ENCODE assay signal across 33 cellular contexts in the genomic region with DNA sequence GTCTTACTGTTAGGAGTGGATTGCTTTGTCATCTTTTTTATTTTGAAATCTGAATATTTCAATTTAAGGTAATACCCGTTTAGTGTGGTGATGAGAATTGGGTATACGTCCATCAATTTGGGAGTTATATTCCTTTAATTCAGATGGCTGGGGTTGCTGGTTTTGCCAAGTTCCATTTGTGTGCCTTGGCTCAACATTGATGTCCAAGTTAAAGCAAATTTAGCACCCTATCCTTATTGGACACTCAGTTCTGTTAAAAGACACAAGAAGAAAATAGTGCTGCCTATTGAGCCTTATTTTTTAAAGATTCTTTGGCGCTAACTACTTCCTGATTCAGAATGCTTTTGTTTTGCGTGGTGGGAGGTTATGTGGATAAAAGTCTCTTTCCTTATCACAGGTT. TPM values are rescaled to one million over a fixed set of nuclear protein-coding genes. Genes with fewer than 3 reads are reported as not detected.
DNase-seq lines count a peak whose midpoint lies in the region; ATAC-seq and TF ChIP-seq lines count a peak whose summit lies in the region.
"Had no signal": no experiment of that assay in that cellular context is flagged by ENCODE, and none has a peak within 500 bp of the region (broad histone marks: within the 10 kb centered on the region; RNA-seq: fewer than 3 reads in every experiment).

No MANE protein-coding gene starts in this region.

- H3K9me3 ChIP-seq in PC-3 (ENCODE audit: low read length), result no peaks in the 10 kb centered on the region
- no peaks in the 10 kb centered on the region for H3K9me3 ChIP-seq in osteoblast (ENCODE audit: low read depth, low read length)
- H3K9me3 ChIP-seq: BLaER1, mucosa of descending colon, ovary, Peyer's patch, upper lobe of left lung had no signal

- H3K9ac ChIP-seq in PC-3 (ENCODE audit: low read length), result no peak overlapping the region
- H3K9ac ChIP-seq: BLaER1 had no signal

- no peaks in the 10 kb centered on the region for H3F3A ChIP-seq in PC-3 (ENCODE audit: low read length, unreplicated experiment)

- DNase-seq in PC-3, result no peak
- no peak for DNase-seq in chondrocyte (ENCODE audit: low spot score)
- no peak for DNase-seq in left lobe of liver (ENCODE audit: low spot score)
- DNase-seq in putamen (ENCODE audit: low spot score), result peak; percentile 8
- DNase-seq in osteoblast (ENCODE audit: insufficient read length, low spot score, missing footprints), result no peak
- DNase-seq in G401 (ENCODE audit: low spot score), result no peak
- DNase-seq in CD14-positive monocyte (ENCODE audit: low spot score), result no peak
- DNase-seq: activated CD4-positive, alpha-beta T cell treated with anti-CD3 and anti-CD28 coated beads for 4 hours; activated CD8-positive, alpha-beta memory T cell treated with anti-CD3 and anti-CD28 coated beads for 24 hours; activated effector memory CD4-positive, alpha-beta T cell treated with Interleukin-2 at 50 U/mL for 16 hours; activated naive CD8-positive, alpha-beta T cell treated with anti-CD3 and anti-CD28 coated beads for 36 hours; DMS153; dorsolateral prefrontal cortex; HFFc6; hippocampal formation; IMR-90; mucosa of descending colon; NCI-H146; NCI-H345; NCI-H69; nephron progenitor cell; ovary; Peyer's patch; SIG-M5; stimulated activated CD4-positive, alpha-beta T cell treated with anti-CD3 and anti-CD28 coated beads, Interleukin-12 subunit alpha, Interleukin-12 subunit beta, amount 100 ng/mL, for 4 hours; stimulated activated CD4-positive, alpha-beta T cell treated with anti-CD3 and anti-CD28 coated beads, Interleukin-2, amount 100 ng/mL, for 48 hours; stimulated activated naive CD8-positive, alpha-beta T cell treated with anti-CD3 and anti-CD28 coated beads, Interleukin-15, amount 100 ng/mL, for 72 hours; upper lobe of left lung had no signal

- no peaks in the 10 kb centered on the region for H3K27me3 ChIP-seq in PC-3 (ENCODE audit: low read length)
- H3K27me3 ChIP-seq in osteoblast (ENCODE audit: insufficient read depth, low read length), result no peaks in the 10 kb centered on the region
- H3K27me3 ChIP-seq: BLaER1, dorsolateral prefrontal cortex, ovary, Peyer's patch, upper lobe of left lung had no signal

- TF ChIP-seq CTCF in PC-3 (conservative IDR thresholded peaks at IDR 0.05; ENCODE audit: low read depth, low read length) (no peak), chondrocyte (IDR thresholded peaks at IDR 0.05) (no peak), osteoblast (IDR thresholded peaks at IDR 0.05; ENCODE audit: extremely low read depth, low read depth, low read length) (no peak), CD14-positive monocyte (IDR thresholded peaks at IDR 0.05) (no peak)

- no peaks in the 10 kb centered on the region for H3K79me2 ChIP-seq in PC-3 (ENCODE audit: low read length)
- peaks cover 15% of the 10 kb centered on the region for H3K79me2 ChIP-seq in osteoblast (ENCODE audit: insufficient read depth, low read length)

- H3K9me2 ChIP-seq in PC-3 (replicated peaks; ENCODE audit: low read length), result no peaks in the 10 kb centered on the region

- H3K4me3 ChIP-seq in PC-3 (ENCODE audit: low read length) (no peak overlapping the region), osteoblast (ENCODE audit: insufficient read depth, low read length) (no peak overlapping the region)
- H3K4me3 ChIP-seq: BLaER1, GM23338, mucosa of descending colon, ovary, Peyer's patch, upper lobe of left lung had no signal

- H3K36me3 ChIP-seq in PC-3 (ENCODE audit: low read depth, low read length) (0 out of 2 replicates have a peak, but pooled peaks cover 4% of the 10 kb centered on the region), osteoblast (ENCODE audit: insufficient read depth, low read length) (no peaks in the 10 kb centered on the region)
- H3K36me3 ChIP-seq: ovary, Peyer's patch had no signal

- in situ Hi-C loops in G401 (cut with HindIII; ENCODE audit: low sequenced_read_pairs), result no loop called here

- CTCF ChIA-PET in PC-3 (lab: Charles Lee), result no interaction called here

- intact Hi-C loops in PC-3 (cut with micrococcal nuclease), result no loop called here
- intact Hi-C loops in CD14-positive monocyte (cut with micrococcal nuclease), result no loop called here

- POLR2A ChIA-PET in PC-3 (lab: Charles Lee; ENCODE audit: unreplicated experiment), result no interaction called here

- H3K27me3 Mint-ChIP-seq in chondrocyte (ENCODE audit: low read depth) (no peaks in the 10 kb centered on the region), CD14-positive monocyte (ENCODE audit: low read depth in 3 of 3) (no peaks in the 10 kb centered on the region)
- H3K27me3 Mint-ChIP-seq: activated naive CD8-positive, alpha-beta T cell treated with anti-CD3 and anti-CD28 coated beads for 36 hours; central memory CD8-positive, alpha-beta T cell; stimulated activated naive CD8-positive, alpha-beta T cell treated with anti-CD3 and anti-CD28 coated beads, Interleukin-15, amount 100 ng/mL, for 72 hours had no signal

- H3K4me3 Mint-ChIP-seq in chondrocyte (ENCODE audit: unreplicated experiment) (no peak overlapping the region), CD14-positive monocyte (no peak overlapping the region)
- H3K4me3 Mint-ChIP-seq: activated naive CD8-positive, alpha-beta T cell treated with anti-CD3 and anti-CD28 coated beads for 36 hours; central memory CD8-positive, alpha-beta T cell; GM23338; HFFc6; nephron progenitor cell; stimulated activated naive CD8-positive, alpha-beta T cell treated with anti-CD3 and anti-CD28 coated beads, Interleukin-15, amount 100 ng/mL, for 72 hours had no signal

- no peak overlapping the region for H3K27ac ChIP-seq in PC-3 (ENCODE audit: low read length)
- no peak overlapping the region for H3K27ac ChIP-seq in osteoblast (ENCODE audit: low read depth, low read length)
- H3K27ac ChIP-seq: BLaER1, upper lobe of left lung had no signal

- H3K4me1 ChIP-seq in PC-3 (ENCODE audit: insufficient read depth, low read length) (no peaks in the 10 kb centered on the region), osteoblast (ENCODE audit: insufficient read depth, low read length) (no peaks in the 10 kb centered on the region)

- H3K4me1 Mint-ChIP-seq in chondrocyte (ENCODE audit: low read depth) (peaks cover 37% of the 10 kb centered on the region), CD14-positive monocyte (peaks cover under 1% of the 10 kb centered on the region)

- H3K36me3 Mint-ChIP-seq in chondrocyte (ENCODE audit: low read depth), result peaks cover 3% of the 10 kb centered on the region
- peaks cover 30 to 51% of the 10 kb centered on the region in 2 donors for H3K36me3 Mint-ChIP-seq in CD14-positive monocyte

- H3K27ac Mint-ChIP-seq in chondrocyte (ENCODE audit: unreplicated experiment), result peak overlapping the region; percentile 33
- H3K27ac Mint-ChIP-seq in CD14-positive monocyte, result no peak overlapping the region
- H3K27ac Mint-ChIP-seq: activated naive CD8-positive, alpha-beta T cell treated with anti-CD3 and anti-CD28 coated beads for 36 hours; GM23338; HFFc6; nephron progenitor cell; stimulated activated naive CD8-positive, alpha-beta T cell treated with anti-CD3 and anti-CD28 coated beads, Interleukin-15, amount 100 ng/mL, for 72 hours had no signal

- H3K9me3 Mint-ChIP-seq in chondrocyte (ENCODE audit: low read depth) (no peaks in the 10 kb centered on the region), CD14-positive monocyte (no peaks in the 10 kb centered on the region)
- H3K9me3 Mint-ChIP-seq: activated naive CD8-positive, alpha-beta T cell treated with anti-CD3 and anti-CD28 coated beads for 36 hours; central memory CD8-positive, alpha-beta T cell; GM23338; HFFc6; nephron progenitor cell; stimulated activated naive CD8-positive, alpha-beta T cell treated with anti-CD3 and anti-CD28 coated beads, Interleukin-15, amount 100 ng/mL, for 72 hours had no signal

- H4K20me1 ChIP-seq in PC-3 (ENCODE audit: low read length), result no peaks in the 10 kb centered on the region
- H4K20me1 ChIP-seq in osteoblast (ENCODE audit: insufficient read depth, low read length), result no peaks in the 10 kb centered on the region

- TSS peak; percentile 4 for BruUV-seq in PC-3 (replicated peaks; lab: Mats Ljungman, UMichigan)

- H2AFZ ChIP-seq in PC-3 (ENCODE audit: low read length) (no peak overlapping the region), osteoblast (ENCODE audit: low read length) (no peak overlapping the region)
- H2AFZ ChIP-seq: GM23338 had no signal

- ATAC-seq in PC-3, result no peak
- peak; percentile 66 for ATAC-seq in left lobe of liver
- no peak for ATAC-seq in HG03432 (IDR thresholded peaks at IDR 0.05; ENCODE audit: unreplicated experiment)
- ATAC-seq: GM23338; mucosa of descending colon; sciatic nerve; stimulated activated naive CD8-positive, alpha-beta T cell treated with anti-CD3 and anti-CD28 coated beads, Interleukin-15, amount 100 ng/mL, for 72 hours had no signal

- H3K4me2 ChIP-seq in PC-3 (ENCODE audit: low read length) (no peak overlapping the region), osteoblast (ENCODE audit: insufficient read depth, low read length) (no peak overlapping the region)
- H3K4me2 ChIP-seq: BLaER1, GM23338 had no signal

RNA-seq across cellular contexts. Expression of a gene that starts 40.6 kb away (rescaled TPM):
- 40.8 and 42.5 TPM in 2 replicates for total RNA-seq in PC-3 (2014; rRNA removed)
- total RNA-seq in chondrocyte, result 63.8 to 69.4 TPM (median 66.9 TPM) in 3 replicates
- total RNA-seq in left lobe of liver, result 33.6 TPM
- total RNA-seq in osteoblast, result 38.0 and 47.4 TPM in 2 replicates
- total RNA-seq in G401 (2014; rRNA removed; shearing (Covaris generic)), result 137 and 261 TPM in 2 replicates
- polyA plus RNA-seq in CD14-positive monocyte, result 10 to 100 TPM; 78.3 to 89.6 TPM
